In the genomic region with DNA sequence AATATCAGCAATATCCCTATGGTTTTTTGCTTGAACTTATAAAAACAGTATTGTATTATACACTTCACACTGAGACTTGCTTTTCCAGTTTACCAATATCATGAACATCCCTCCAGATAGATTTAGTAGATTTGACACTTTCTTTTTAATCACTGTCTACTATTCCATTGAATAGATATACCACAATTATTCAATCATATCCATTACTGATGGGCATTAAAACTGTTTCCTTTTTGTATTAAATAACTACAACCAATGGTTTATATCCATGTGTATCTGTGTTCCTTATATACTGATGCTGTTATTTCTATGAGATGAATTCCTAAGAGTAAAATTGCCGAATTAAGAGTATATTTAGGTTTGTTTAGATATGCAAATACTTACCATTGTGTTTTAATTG, we compare ENCODE assay signal across 3 cellular contexts.
A peak's percentile ranks its signal among the peaks of the same experiment; 100 is the strongest.
TF ChIP-seq lines count a peak whose summit lies in the region.

No MANE protein-coding gene starts in this region.

TF ChIP-seq in SK-N-SH treated with all-trans-retinoic acid at 6 μM for 48 hours, 23 proteins besides CTCF, POLR2A, EP300 and RAD21:
- TF ChIP-seq ISL1 (CRISPR knock-in tag; IDR thresholded peaks at IDR 0.05) (no peak), ZNF8 (CRISPR knock-in tag; IDR thresholded peaks at IDR 0.05) (peak; percentile 99)
TF ChIP-seq in SK-N-SH treated with all-trans-retinoic acid at 6 μM for 48 hours: peak in this region for 1.

TF ChIP-seq in SK-N-SH, 30 proteins besides CTCF, POLR2A, EP300 and RAD21:
- TF ChIP-seq RXRA (IDR thresholded peaks at IDR 0.05; ENCODE audit: borderline replicate concordance, low read depth), result no peak
- no peak for TF ChIP-seq FOXM1 (IDR thresholded peaks at IDR 0.05; ENCODE audit: low read depth)
- TF ChIP-seq SIN3A (IDR thresholded peaks at IDR 0.05; ENCODE audit: borderline replicate concordance, low read depth, low read length), result no peak
- TF ChIP-seq SMC3 (IDR thresholded peaks at IDR 0.05; ENCODE audit: low read depth, low read length), result no peak
- TF ChIP-seq TEAD4 (IDR thresholded peaks at IDR 0.05; ENCODE audit: borderline replicate concordance, insufficient read depth), result no peak
- TF ChIP-seq, protein P1, sequence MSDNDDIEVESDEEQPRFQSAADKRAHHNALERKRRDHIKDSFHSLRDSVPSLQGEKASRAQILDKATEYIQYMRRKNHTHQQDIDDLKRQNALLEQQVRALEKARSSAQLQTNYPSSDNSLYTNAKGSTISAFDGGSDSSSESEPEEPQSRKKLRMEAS (IDR thresholded peaks at IDR 0.05; ENCODE audit: low read depth), result no peak
- no peak for TF ChIP-seq ELF1 (IDR thresholded peaks at IDR 0.05)
- no peak for TF ChIP-seq POLR2AphosphoS5 (IDR thresholded peaks at IDR 0.05; ENCODE audit: low read depth, low read length)
- no peak for TF ChIP-seq RCOR1 (IDR thresholded peaks at IDR 0.05; ENCODE audit: low read length)

TF ChIP-seq in H1, 55 proteins besides CTCF, POLR2A, EP300 and RAD21:
- no peak for TF ChIP-seq NANOG (IDR thresholded peaks at IDR 0.05; ENCODE audit: insufficient read depth, low read depth, low read length, poor library complexity, severe bottlenecking)
- TF ChIP-seq KDM1A (IDR thresholded peaks at IDR 0.05; ENCODE audit: borderline replicate concordance, low read length), result peak; percentile 75
- no peak for TF ChIP-seq BCL11A (IDR thresholded peaks at IDR 0.05; ENCODE audit: low read depth in 2 of 2, low read length in 2 of 2)
- no peak for TF ChIP-seq EZH2 (IDR thresholded peaks at IDR 0.05; ENCODE audit: low read depth, low read length, severe bottlenecking)
- TF ChIP-seq CHD2 (IDR thresholded peaks at IDR 0.05; ENCODE audit: low read length), result no peak
- no peak for TF ChIP-seq JUND (IDR thresholded peaks at IDR 0.05; ENCODE audit: low read length)
- TF ChIP-seq HDAC2 (IDR thresholded peaks at IDR 0.05; ENCODE audit: borderline replicate concordance in 1 of 2, low read depth in 2 of 2, low read length in 2 of 2), result peak in 1 of 2 experiments; percentile 69; a peak in 1 of 4 replicates
- TF ChIP-seq, protein P2, sequence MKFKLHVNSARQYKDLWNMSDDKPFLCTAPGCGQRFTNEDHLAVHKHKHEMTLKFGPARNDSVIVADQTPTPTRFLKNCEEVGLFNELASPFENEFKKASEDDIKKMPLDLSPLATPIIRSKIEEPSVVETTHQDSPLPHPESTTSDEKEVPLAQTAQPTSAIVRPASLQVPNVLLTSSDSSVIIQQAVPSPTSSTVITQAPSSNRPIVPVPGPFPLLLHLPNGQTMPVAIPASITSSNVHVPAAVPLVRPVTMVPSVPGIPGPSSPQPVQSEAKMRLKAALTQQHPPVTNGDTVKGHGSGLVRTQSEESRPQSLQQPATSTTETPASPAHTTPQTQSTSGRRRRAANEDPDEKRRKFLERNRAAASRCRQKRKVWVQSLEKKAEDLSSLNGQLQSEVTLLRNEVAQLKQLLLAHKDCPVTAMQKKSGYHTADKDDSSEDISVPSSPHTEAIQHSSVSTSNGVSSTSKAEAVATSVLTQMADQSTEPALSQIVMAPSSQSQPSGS (IDR thresholded peaks at IDR 0.05; ENCODE audit: low read length), result no peak
- no peak for TF ChIP-seq CBX8 (IDR thresholded peaks at IDR 0.05; ENCODE audit: borderline replicate concordance, low read depth, low read length)
- no peak for TF ChIP-seq TAF1 (IDR thresholded peaks at IDR 0.05; ENCODE audit: low read depth, low read length)
- TF ChIP-seq KDM4A (IDR thresholded peaks at IDR 0.05; ENCODE audit: low read depth, low read length, severe bottlenecking), result no peak
